Comparison of ENCODE assay signal across 1 cellular context in genomic region chr9:81833563-81834345, GRCh38.
TF ChIP-seq lines count a peak whose summit lies in the region.

No MANE protein-coding gene starts in this region.

TF ChIP-seq in HepG2, 621 proteins besides CTCF, POLR2A, EP300 and RAD21 (continued from another document and continues in another):
- TF ChIP-seq ZNF513 (CRISPR knock-in tag; conservative IDR thresholded peaks at IDR 0.05) (no peak), STAT5B (CRISPR knock-in tag; IDR thresholded peaks at IDR 0.05) (no peak), ZNF576 (CRISPR knock-in tag; IDR thresholded peaks at IDR 0.05) (no peak), ZHX1 (CRISPR knock-in tag; IDR thresholded peaks at IDR 0.05; ENCODE audit: low read depth) (no peak), KLF12 (CRISPR knock-in tag; IDR thresholded peaks at IDR 0.05; ENCODE audit: borderline replicate concordance) (peak; percentile 30; the same call in 1 of the 2 replicates), ZKSCAN1 (IDR thresholded peaks at IDR 0.05; ENCODE audit: low read length) (no peak), ZNF652 (CRISPR knock-in tag; IDR thresholded peaks at IDR 0.05; ENCODE audit: borderline replicate concordance, low read depth) (no peak), THRA (CRISPR knock-in tag; IDR thresholded peaks at IDR 0.05; ENCODE audit: borderline replicate concordance) (peak; percentile 88; the same call in 1 of the 2 replicates), ZNF234 (CRISPR knock-in tag; conservative IDR thresholded peaks at IDR 0.05) (no peak), MEIS1 (CRISPR knock-in tag; IDR thresholded peaks at IDR 0.05; ENCODE audit: borderline replicate concordance) (no peak), IKZF5 (CRISPR knock-in tag; IDR thresholded peaks at IDR 0.05) (peak; percentile 69; the same call in 1 of the 2 replicates), GATAD1 (CRISPR knock-in tag; IDR thresholded peaks at IDR 0.05) (0 out of 2 replicates have a peak, but pooled peaks have one; percentile 43), ZNF264 (CRISPR knock-in tag; IDR thresholded peaks at IDR 0.05) (peak; percentile 98), ARNTL (CRISPR knock-in tag; IDR thresholded peaks at IDR 0.05) (no peak), AHR (CRISPR knock-in tag; IDR thresholded peaks at IDR 0.05) (no peak), ZMYM3 (CRISPR knock-in tag; IDR thresholded peaks at IDR 0.05) (peak; percentile 84), CREBL2 (CRISPR knock-in tag; IDR thresholded peaks at IDR 0.05; ENCODE audit: borderline replicate concordance) (no peak), NCOA1 (CRISPR knock-in tag; IDR thresholded peaks at IDR 0.05) (no peak), GATAD2A (CRISPR knock-in tag; IDR thresholded peaks at IDR 0.05) (peak; percentile 87), SALL2 (CRISPR knock-in tag; IDR thresholded peaks at IDR 0.05) (peak; percentile 61; the same call in 1 of the 2 replicates), ZNF12 (CRISPR knock-in tag; IDR thresholded peaks at IDR 0.05) (peak; percentile 76), PRMT3 (CRISPR knock-in tag; IDR thresholded peaks at IDR 0.05; ENCODE audit: borderline replicate concordance, low read depth) (no peak), RNF2 (conservative IDR thresholded peaks at IDR 0.05; ENCODE audit: low read depth) (0 out of 2 replicates have a peak, but pooled peaks have one; percentile 26), ZNF260 (CRISPR knock-in tag; IDR thresholded peaks at IDR 0.05; ENCODE audit: borderline replicate concordance, low read depth) (no peak), RFX3 (CRISPR knock-in tag; IDR thresholded peaks at IDR 0.05) (no peak), DNMT3B (CRISPR knock-in tag; conservative IDR thresholded peaks at IDR 0.05) (no peak), STAG1 (CRISPR knock-in tag; IDR thresholded peaks at IDR 0.05) (peak; percentile 65), KDM3A (CRISPR knock-in tag; IDR thresholded peaks at IDR 0.05; ENCODE audit: low read depth) (no peak), FOXP1 (IDR thresholded peaks at IDR 0.05) (no peak), FOXP1 (CRISPR knock-in tag; IDR thresholded peaks at IDR 0.05) (peak; percentile 66), ZNF816 (CRISPR knock-in tag; IDR thresholded peaks at IDR 0.05; ENCODE audit: borderline replicate concordance) (no peak), ARID5B (CRISPR knock-in tag; IDR thresholded peaks at IDR 0.05) (peak; percentile 96), NRL (CRISPR knock-in tag; IDR thresholded peaks at IDR 0.05; ENCODE audit: borderline replicate concordance) (no peak), GRHL1 (CRISPR knock-in tag; conservative IDR thresholded peaks at IDR 0.05) (no peak), RFXAP (CRISPR knock-in tag; IDR thresholded peaks at IDR 0.05; ENCODE audit: borderline replicate concordance) (0 out of 2 replicates have a peak, but pooled peaks have one; percentile 19), PAXIP1 (CRISPR knock-in tag; conservative IDR thresholded peaks at IDR 0.05) (peak; percentile 79), TARDBP (CRISPR knock-in tag; IDR thresholded peaks at IDR 0.05) (peak; percentile 73; the same call in 1 of the 2 replicates), FOXA3 (CRISPR knock-in tag; IDR thresholded peaks at IDR 0.05) (peak; percentile 69), BRF2 (CRISPR knock-in tag; IDR thresholded peaks at IDR 0.05) (no peak), ELF3 (CRISPR knock-in tag; IDR thresholded peaks at IDR 0.05) (peak; percentile 59; the same call in 1 of the 2 replicates), NFE2L2 (IDR thresholded peaks at IDR 0.05; ENCODE audit: low read length) (no peak), MEF2D (CRISPR knock-in tag; IDR thresholded peaks at IDR 0.05) (0 out of 2 replicates have a peak, but pooled peaks have one; percentile 17), ZSCAN30 (CRISPR knock-in tag; IDR thresholded peaks at IDR 0.05) (no peak), ZNF496 (CRISPR knock-in tag; IDR thresholded peaks at IDR 0.05; ENCODE audit: insufficient replicate concordance) (no peak), GMEB2 (CRISPR knock-in tag; IDR thresholded peaks at IDR 0.05; ENCODE audit: low read depth) (no peak)
